12 cellular contexts compared by ENCODE assay signal in genomic region chr9:88992556-88992955, GRCh38. TPM values are rescaled to one million over a fixed set of nuclear protein-coding genes. Genes with fewer than 3 reads are reported as not detected.
A peak's percentile ranks its signal among the peaks of the same experiment; 100 is the strongest.
DNase-seq lines count a peak whose midpoint lies in the region; ATAC-seq and TF ChIP-seq lines count a peak whose summit lies in the region.
"Had no signal": no experiment of that assay in that cellular context is flagged by ENCODE, and none has a peak within 500 bp of the region (broad histone marks: within the 10 kb centered on the region; RNA-seq: fewer than 3 reads in every experiment).

No MANE protein-coding gene starts in this region.

- no peak for TF ChIP-seq RAD21 in SK-N-SH (IDR thresholded peaks at IDR 0.05; ENCODE audit: low read length)

- peaks cover 13% of the 10 kb centered on the region for H3K79me2 ChIP-seq in SK-N-SH (ENCODE audit: insufficient read depth)

- H2AFZ ChIP-seq in SK-N-SH (ENCODE audit: low read depth): no peak overlapping the region

- H3K4me3 ChIP-seq in SK-N-SH (ENCODE audit: low read depth in 2 of 2, low read length in 1 of 2) (peak overlapping the region; percentile 70 to 83), astrocyte of the cerebellum (ENCODE audit: low read depth, low read length) (peak overlapping the region; percentile 64), kidney epithelial cell (ENCODE audit: low read depth, low read length) (peak overlapping the region; percentile 71), subcutaneous abdominal adipose tissue (ENCODE audit: low read depth in 1 of 5, low read length in 5 of 5) (peak overlapping the region in 3 of 5 donors; percentile 60 to 71 (median 67))

- H3F3A ChIP-seq in SK-N-SH (replicated peaks; ENCODE audit: insufficient read depth): no peaks in the 10 kb centered on the region

- no peak overlapping the region for H3K27ac ChIP-seq in SK-N-SH (ENCODE audit: low read depth in 2 of 2, low read length in 1 of 2)
- no peak overlapping the region for H3K27ac ChIP-seq in subcutaneous abdominal adipose tissue (ENCODE audit: low read depth, low read length)
- H3K27ac ChIP-seq: 22Rv1 had no signal

- H3K9ac ChIP-seq in SK-N-SH: peak overlapping the region; percentile 51; the same call in 1 of the 2 replicates
- no peak overlapping the region for H3K9ac ChIP-seq in subcutaneous abdominal adipose tissue (ENCODE audit: low read length in 5 of 5)

- no peak for ATAC-seq in SK-N-SH treated with all-trans-retinoic acid at 6 μM for 48 hours
- ATAC-seq: activated naive CD8-positive, alpha-beta T cell treated with anti-CD3 and anti-CD28 coated beads, Interleukin-2, amount 50 U/mL, for 24 hours; foreskin keratinocyte had no signal

- in situ Hi-C loops in astrocyte of the cerebellum (cut with HindIII; ENCODE audit: low sequenced_read_pairs): no loop called here

- peak overlapping the region; percentile 71 for H3K4me2 ChIP-seq in SK-N-SH

- H3K27me3 ChIP-seq in SK-N-SH (ENCODE audit: insufficient read depth) (no peaks in the 10 kb centered on the region), kidney epithelial cell (ENCODE audit: control insufficient read depth, insufficient read depth, low read length) (no peaks in the 10 kb centered on the region), subcutaneous abdominal adipose tissue (ENCODE audit: control insufficient read depth in 5 of 5, insufficient read depth in 4 of 5, low read length in 5 of 5) (peaks cover 18 to 45% (median 31%) of the 10 kb centered on the region in 5 donors)
- H3K27me3 ChIP-seq: foreskin keratinocyte had no signal

- CTCF ChIA-PET in SK-N-SH (lab: Yijun Ruan, JAX): interaction anchor here (1.0 to 3.0 kb wide), 5 partner anchors 8 to 403 kb away, joined by 3 to 9 read pairs (median 3); no protein-coding TSS in a partner anchor

- H3K9me3 ChIP-seq in SK-N-SH (no peaks in the 10 kb centered on the region), subcutaneous abdominal adipose tissue (ENCODE audit: control insufficient read depth in 5 of 5, low read length in 5 of 5) (no peaks in the 10 kb centered on the region)

- POLR2A ChIA-PET in SK-N-SH (lab: Yijun Ruan, JAX): no interaction called here

- TF ChIP-seq EP300 in SK-N-SH (IDR thresholded peaks at IDR 0.05; ENCODE audit: borderline replicate concordance in 1 of 2, low read depth in 1 of 2, low read length in 1 of 2): no peak

- H3K36me3 ChIP-seq in SK-N-SH (replicated peaks in 1 of 2; ENCODE audit: control insufficient read depth in 1 of 2, insufficient read depth in 2 of 2, low read length in 1 of 2) (peaks cover 0 to 2% of the 10 kb centered on the region in 2 experiments), kidney epithelial cell (ENCODE audit: control insufficient read depth, insufficient read depth, low read length) (no peaks in the 10 kb centered on the region), subcutaneous abdominal adipose tissue (ENCODE audit: control insufficient read depth in 5 of 5, insufficient read depth in 5 of 5, low read length in 5 of 5) (peaks cover 0 to 5% (median 0%) of the 10 kb centered on the region in 5 donors)

- H3K9me2 ChIP-seq in SK-N-SH: no peaks in the 10 kb centered on the region

- H3K4me1 ChIP-seq in SK-N-SH (ENCODE audit: control insufficient read depth in 1 of 2, insufficient read depth in 2 of 2, low read depth in 1 of 2, low read length in 1 of 2): peaks cover 29 to 51% of the 10 kb centered on the region in 2 experiments
- H3K4me1 ChIP-seq in subcutaneous abdominal adipose tissue (ENCODE audit: control insufficient read depth in 5 of 5, insufficient read depth in 5 of 5, low read length in 5 of 5): peaks cover 2 to 28% (median 22%) of the 10 kb centered on the region in 5 donors
- H3K4me1 ChIP-seq: foreskin keratinocyte had no signal

- DNase-seq in SK-N-SH: no peak
- no peak for DNase-seq in astrocyte of the cerebellum (ENCODE audit: low read depth)
- no peak for DNase-seq in kidney epithelial cell (ENCODE audit: low read depth)
- no peak for DNase-seq in DMS 273 (lab: John Stamatoyannopoulos, UW; ENCODE audit: unreplicated experiment)
- no peak for DNase-seq in GOT3 (lab: John Stamatoyannopoulos, UW)
- DNase-seq in NCI-H2196 (lab: John Stamatoyannopoulos, UW; ENCODE audit: unreplicated experiment): no peak
- DNase-seq: activated naive CD8-positive, alpha-beta T cell treated with anti-CD3 and anti-CD28 coated beads, Interleukin-2, amount 50 U/mL, for 24 hours; foreskin keratinocyte; nucleus accumbens had no signal

- no peak for TF ChIP-seq CTCF in SK-N-SH (IDR thresholded peaks at IDR 0.05)
- no peak for TF ChIP-seq CTCF in astrocyte of the cerebellum (IDR thresholded peaks at IDR 0.05; ENCODE audit: low read depth, low read length, missing control alignments)
- TF ChIP-seq CTCF in kidney epithelial cell (IDR thresholded peaks at IDR 0.05; ENCODE audit: insufficient read depth, low read length, poor library complexity, severe bottlenecking): no peak

- 91% methylated on average over 4 of the region's 4 CpGs for WGBS in SK-N-SH (ENCODE audit: low lambda C conversion rate)

- H4K20me1 ChIP-seq in SK-N-SH (ENCODE audit: insufficient read depth): no peaks in the 10 kb centered on the region

TF ChIP-seq in SK-N-SH, 30 proteins besides CTCF, POLR2A, EP300 and RAD21 (continues in another document):
- no peak for TF ChIP-seq MXI1 (IDR thresholded peaks at IDR 0.05; ENCODE audit: low read depth, low read length)
- TF ChIP-seq FOSL2 (IDR thresholded peaks at IDR 0.05; ENCODE audit: borderline replicate concordance, low read depth): no peak
- TF ChIP-seq PBX3 (IDR thresholded peaks at IDR 0.05): no peak
- no peak for TF ChIP-seq FOXJ3 (CRISPR knock-in tag; IDR thresholded peaks at IDR 0.05)
- no peak for TF ChIP-seq TEAD4 (IDR thresholded peaks at IDR 0.05; ENCODE audit: borderline replicate concordance, insufficient read depth)
- TF ChIP-seq ZBTB33 (IDR thresholded peaks at IDR 0.05; ENCODE audit: borderline replicate concordance, low read depth): no peak

TF ChIP-seq in SK-N-SH treated with all-trans-retinoic acid at 6 μM for 48 hours, 23 proteins besides CTCF, POLR2A, EP300 and RAD21:
- TF ChIP-seq ESRRG (CRISPR knock-in tag; IDR thresholded peaks at IDR 0.05): no peak
- TF ChIP-seq PATZ1 (CRISPR knock-in tag; IDR thresholded peaks at IDR 0.05; ENCODE audit: borderline replicate concordance): no peak
- no peak for TF ChIP-seq ZC3H10 (CRISPR knock-in tag; IDR thresholded peaks at IDR 0.05)
- TF ChIP-seq ZNF565 (CRISPR knock-in tag; conservative IDR thresholded peaks at IDR 0.05; ENCODE audit: low read depth): no peak
- TF ChIP-seq CSRNP3 (CRISPR knock-in tag; IDR thresholded peaks at IDR 0.05): no peak
- no peak for TF ChIP-seq TCF4 (CRISPR knock-in tag; IDR thresholded peaks at IDR 0.05; ENCODE audit: borderline replicate concordance)

RNA-seq across cellular contexts. Expression of gene S1PR3, which starts 1.3 kb away (rescaled TPM):
- 2.5 and 2.9 TPM in 2 replicates for polyA plus RNA-seq in SK-N-SH (2012; rRNA removed)
- 2.9 and 3.1 TPM in 2 replicates for polyA plus RNA-seq in SK-N-SH (2012; cell fraction: cytosol; rRNA removed)
- polyA plus RNA-seq in SK-N-SH (2012; cell fraction: nucleus; rRNA removed): 2.2 and 3.7 TPM in 2 replicates
- 1.8 and 1.9 TPM in 2 replicates for total RNA-seq in kidney epithelial cell
